Comparison of ENCODE assay signal across 16 cellular contexts in genomic region chr1:29825274-29825940, GRCh38.
"Had no signal": no experiment of that assay in that cellular context is flagged by ENCODE, and none has a peak within 500 bp of the region (broad histone marks: within the 10 kb centered on the region; RNA-seq: fewer than 3 reads in every experiment).

No MANE protein-coding gene starts in this region.

- H3K4me3 Mint-ChIP-seq: activated CD4-positive, alpha-beta T cell treated with anti-CD3 and anti-CD28 coated beads, Interleukin-2, amount 10 ng/mL, durations not matched to agents 24 days and 14 days; effector memory CD8-positive, alpha-beta T cell; natural killer cell treated with Interleukin-12 subunit alpha and Interleukin-12 subunit beta and Interleukin-15 and Interleukin-18, amount 100 ng/mL, for 72 hours; T-helper 2 cell treated with Interferon-gamma antibody and Interleukin-4, amounts not matched to agents 5 μg/mL and 100 μg/mL, for 36 hours had no signal

- H3K4me1 Mint-ChIP-seq: activated CD4-positive, alpha-beta T cell treated with anti-CD3 and anti-CD28 coated beads, Interleukin-2, amount 10 ng/mL, durations not matched to agents 24 days and 14 days had no signal

- H2AFZ ChIP-seq: parathyroid adenoma had no signal

- DNase-seq: activated CD4-positive, alpha-beta T cell treated with anti-CD3 and anti-CD28 coated beads, Interleukin-2, amount 10 ng/mL, durations not matched to agents 24 days and 14 days; activated CD4-positive, CD25-positive, alpha-beta regulatory T cell; activated CD8-positive, alpha-beta memory T cell treated with anti-CD3 and anti-CD28 coated beads for 24 hours; activated gamma-delta T cell; effector memory CD8-positive, alpha-beta T cell; mesendoderm; SK-N-SH; stimulated activated CD4-positive, alpha-beta T cell treated with anti-CD3 and anti-CD28 coated beads, Interleukin-12 subunit alpha, Interleukin-12 subunit beta, amount 100 ng/mL, for 4 hours; stimulated activated CD4-positive, alpha-beta T cell treated with anti-CD3 and anti-CD28 coated beads, Interleukin-1b, Interleukin-23, amount 100 ng/mL, for 48 hours; stimulated activated naive CD8-positive, alpha-beta T cell treated with anti-CD3 and anti-CD28 coated beads, Interleukin-15, Interleukin-2, amounts not matched to agents 100 U/mL and 50 U/mL, for 24 hours had no signal

- H3K4me1 ChIP-seq: adrenal gland, parathyroid adenoma, tibial nerve had no signal

- H3K36me3 Mint-ChIP-seq: activated naive CD4-positive, alpha-beta T cell treated with anti-CD3 and anti-CD28 coated beads, Interleukin-2, amount 50 U/mL, for 72 hours; natural killer cell treated with Interleukin-12 subunit alpha and Interleukin-12 subunit beta and Interleukin-15 and Interleukin-18, amount 100 ng/mL, for 72 hours had no signal

- ATAC-seq: activated naive CD4-positive, alpha-beta T cell treated with anti-CD3 and anti-CD28 coated beads, Interleukin-2, amount 50 U/mL, for 72 hours; effector memory CD8-positive, alpha-beta T cell; natural killer cell treated with Interleukin-12 subunit alpha and Interleukin-12 subunit beta and Interleukin-15 and Interleukin-18, amount 100 ng/mL, for 72 hours; stimulated activated naive CD8-positive, alpha-beta T cell treated with anti-CD3 and anti-CD28 coated beads, Interleukin-15, Interleukin-2, amounts not matched to agents 100 U/mL and 50 U/mL, for 24 hours had no signal

- H3K27ac ChIP-seq: adrenal gland, parathyroid adenoma, tibial nerve had no signal

- H3K9me3 Mint-ChIP-seq: activated CD4-positive, alpha-beta T cell treated with anti-CD3 and anti-CD28 coated beads, Interleukin-2, amount 10 ng/mL, durations not matched to agents 24 days and 14 days; activated naive CD4-positive, alpha-beta T cell treated with anti-CD3 and anti-CD28 coated beads, Interleukin-2, amount 50 U/mL, for 72 hours; effector memory CD8-positive, alpha-beta T cell; natural killer cell treated with Interleukin-12 subunit alpha and Interleukin-12 subunit beta and Interleukin-15 and Interleukin-18, amount 100 ng/mL, for 72 hours; T-helper 2 cell treated with Interferon-gamma antibody and Interleukin-4, amounts not matched to agents 5 μg/mL and 100 μg/mL, for 36 hours had no signal

- H3K4me2 ChIP-seq: SK-N-SH had no signal

- H3K9ac ChIP-seq: parathyroid adenoma, SK-N-SH had no signal

- H3K9me3 ChIP-seq: adrenal gland, SK-N-SH, tibial nerve had no signal

- H3K36me3 ChIP-seq: adrenal gland, tibial nerve had no signal

- H3K4me3 ChIP-seq: adrenal gland, tibial nerve had no signal

- H3K27ac Mint-ChIP-seq: activated CD4-positive, alpha-beta T cell treated with anti-CD3 and anti-CD28 coated beads, Interleukin-2, amount 10 ng/mL, durations not matched to agents 24 days and 14 days; activated naive CD4-positive, alpha-beta T cell treated with anti-CD3 and anti-CD28 coated beads, Interleukin-2, amount 50 U/mL, for 72 hours; effector memory CD8-positive, alpha-beta T cell; natural killer cell treated with Interleukin-12 subunit alpha and Interleukin-12 subunit beta and Interleukin-15 and Interleukin-18, amount 100 ng/mL, for 72 hours; T-helper 2 cell treated with Interferon-gamma antibody and Interleukin-4, amounts not matched to agents 5 μg/mL and 100 μg/mL, for 36 hours had no signal
